In genomic region chr2:201008000-201008829, GRCh38 we compare ENCODE assay signal across 1 cellular context.
A peak's percentile ranks its signal among the peaks of the same experiment; 100 is the strongest.
TF ChIP-seq lines count a peak whose summit lies in the region.

No MANE protein-coding gene starts in this region.

TF ChIP-seq in A549, 52 proteins besides CTCF, POLR2A, EP300 and RAD21 (continued from another document):
- TF ChIP-seq CEBPB (IDR thresholded peaks at IDR 0.05) (peak in 1 of 2 experiments; percentile 32; a peak in 1 of 4 replicates), HOXB13 (CRISPR knock-in tag; IDR thresholded peaks at IDR 0.05; ENCODE audit: low read depth) (no peak)
